8 cellular contexts compared by ENCODE assay signal in the genomic region with DNA sequence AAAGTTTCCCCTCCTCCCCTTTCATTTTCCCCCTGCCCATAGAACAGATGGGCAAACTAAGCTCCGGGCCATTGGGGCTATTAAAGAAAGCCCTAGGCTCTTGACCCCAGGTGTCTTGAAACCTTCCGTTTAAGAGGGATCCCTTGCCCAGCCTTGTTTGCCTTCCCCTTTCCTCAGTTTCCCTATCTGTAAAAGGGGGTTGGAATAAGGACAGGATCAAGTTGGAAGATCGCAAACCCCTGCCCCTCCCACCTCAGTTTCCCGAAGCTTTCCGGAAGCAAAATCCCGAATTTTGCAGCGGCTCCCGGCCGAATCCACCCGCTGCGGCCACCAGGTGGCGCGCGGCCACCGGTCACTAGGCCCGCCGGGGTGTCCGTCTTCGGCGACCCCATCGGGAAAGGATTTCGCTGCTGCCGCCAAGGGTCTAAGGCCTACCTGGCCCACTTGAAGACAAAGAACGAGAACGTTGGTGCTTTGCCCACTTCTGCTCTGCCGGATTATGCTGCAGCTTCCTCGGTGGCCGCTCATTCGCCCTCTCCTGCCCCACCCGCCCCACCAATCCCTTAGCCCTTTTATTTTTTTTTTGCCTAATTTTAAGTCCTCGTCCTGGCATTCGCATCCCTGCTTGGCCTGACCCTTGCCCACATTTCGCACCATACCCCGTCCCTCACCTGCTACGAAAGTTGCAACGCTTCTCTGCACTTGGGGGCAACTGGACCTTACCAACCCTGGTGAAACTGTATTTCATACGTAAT. TPM values are rescaled to one million over a fixed set of nuclear protein-coding genes. Genes with fewer than 3 reads are reported as not detected.
DNase-seq lines count a peak whose midpoint lies in the region; ATAC-seq, FAIRE-seq and TF ChIP-seq lines count a peak whose summit lies in the region.

No MANE protein-coding gene starts in this region.

- peaks cover 23% of the 10 kb centered on the region for H3K4me1 Mint-ChIP-seq in progenitor cell of endocrine pancreas (ENCODE audit: low read depth)

- POLR2A ChIA-PET in GM12878 (lab: Charles Lee), result interaction anchor here (0.5 to 4.5 kb wide), 8 partner anchors 79 to 470 kb away, joined by 3 to 41 read pairs (median 4); a partner anchor contains a TSS

- RAD21 ChIA-PET in GM12878 (lab: Charles Lee; ENCODE audit: unreplicated experiment), result interaction anchor here (0.6 to 6.7 kb wide), 16 partner anchors 8 to 596 kb away, joined by 3 to 180 read pairs (median 4); a partner anchor contains a TSS

- H3K27me3 Mint-ChIP-seq in progenitor cell of endocrine pancreas, result peaks cover 13% of the 10 kb centered on the region

- SMC1A ChIA-PET in GM12878 (lab: Charles Lee; ENCODE audit: uncharacterized antibody, unreplicated experiment), result interaction anchor here (0.9 to 9.9 kb wide), 12 partner anchors 8 to 590 kb away, joined by 3 to 233 read pairs (median 6); a partner anchor contains a TSS

- H3K9ac ChIP-seq in GM12878 (ENCODE audit: control insufficient read depth, insufficient read depth, low read length), result peak overlapping the region; percentile 32

- H3K27ac ChIP-seq in GM12878 (ENCODE audit: control insufficient read depth, insufficient read depth), result no peak overlapping the region
- H3K27ac ChIP-seq in hepatocyte, result peak overlapping the region; percentile 10

- no TSS peak for BruUV-seq in GM12878 (replicated peaks; lab: Mats Ljungman, UMichigan)

- peak overlapping the region; percentile 75 for H3K4me2 ChIP-seq in GM12878 (ENCODE audit: control insufficient read depth, insufficient read depth)
- peak overlapping the region; percentile 80 for H3K4me2 ChIP-seq in hepatocyte

- peak; percentile 66 for TF ChIP-seq RAD21 in GM12878 (IDR thresholded peaks at IDR 0.05; ENCODE audit: insufficient read depth, low read depth, low read length)

- H3K4me1 ChIP-seq in GM12878 (ENCODE audit: control insufficient read depth, insufficient read depth, low read length) (peaks cover 20% of the 10 kb centered on the region), hepatocyte (ENCODE audit: insufficient read depth) (no peaks in the 10 kb centered on the region)

- H3K27me3 ChIP-seq in GM12878 (replicated peaks in 1 of 2; ENCODE audit: control insufficient read depth in 2 of 2, insufficient read depth in 2 of 2, low read length in 1 of 2), result peaks cover 3 to 6% of the 10 kb centered on the region in 2 experiments; a peak in 3 of 4 replicates
- peaks cover 8% of the 10 kb centered on the region for H3K27me3 ChIP-seq in hepatocyte

- intact Hi-C loops in GM12878 (cut with micrococcal nuclease; ENCODE audit: unreplicated experiment), result loop anchor here (1.0 kb wide), 1 partner anchor 122 kb away; no protein-coding TSS in a partner anchor

- H3K9me3 Mint-ChIP-seq in progenitor cell of endocrine pancreas (ENCODE audit: low read depth), result no peaks in the 10 kb centered on the region

- 19% methylated on average over 37 of the region's 37 CpGs for WGBS in GM12878 (ENCODE audit: insufficient coverage, insufficient replicate concordance, low lambda C conversion rate, missing lambda C conversion rate)
- 27% methylated on average over 37 of the region's 37 CpGs for WGBS in hepatocyte (ENCODE audit: low lambda C conversion rate, missing lambda C conversion rate)

- H3K36me3 ChIP-seq in GM12878 (ENCODE audit: control insufficient read depth in 2 of 2, insufficient read depth in 2 of 2, low read length in 1 of 2) (no peaks in the 10 kb centered on the region), hepatocyte (replicated peaks; ENCODE audit: insufficient read depth, low read depth) (no peaks in the 10 kb centered on the region)

- peak; percentile 86 to 95 (median 88) for TF ChIP-seq CTCF in GM12878 (IDR thresholded peaks at IDR 0.05 in 2 of 3, conservative IDR thresholded peaks at IDR 0.05 in 1 of 3; ENCODE audit: control insufficient read depth in 2 of 3, extremely low read depth in 1 of 3, insufficient read depth in 1 of 3, low read depth in 3 of 3, low read length in 3 of 3)
- peak; percentile 99 for TF ChIP-seq CTCF in hepatocyte (IDR thresholded peaks at IDR 0.05; ENCODE audit: poor library complexity)
- TF ChIP-seq CTCF in progenitor cell of endocrine pancreas (IDR thresholded peaks at IDR 0.05; ENCODE audit: unreplicated experiment), result peak; percentile 97

- peaks cover 32% of the 10 kb centered on the region for H3K79me2 ChIP-seq in GM12878 (ENCODE audit: control insufficient read depth, insufficient read depth, low read length)
- H3K79me2 ChIP-seq in hepatocyte, result peaks cover 18% of the 10 kb centered on the region

- H3K4me3 ChIP-seq in GM12878, result peak overlapping the region; percentile 77
- peak overlapping the region; percentile 45 for H3K4me3 ChIP-seq in hepatocyte

- H4K20me1 ChIP-seq in GM12878 (ENCODE audit: control insufficient read depth, insufficient read depth) (no peaks in the 10 kb centered on the region), hepatocyte (ENCODE audit: insufficient read depth, poor library complexity, severe bottlenecking) (peaks cover 8% of the 10 kb centered on the region)

- in situ Hi-C loops in GM12878 (cut with MboI), result loop anchor here (5.0 kb wide), 3 partner anchors 80 to 600 kb away; a partner anchor contains a TSS

- no peak for TF ChIP-seq POLR2A in GM12878 (IDR thresholded peaks at IDR 0.05; ENCODE audit: low read depth, low read length)

- ATAC-seq in GM12878 (no peak), HG03139 (IDR thresholded peaks at IDR 0.05; ENCODE audit: unreplicated experiment) (no peak), GM21619 (IDR thresholded peaks at IDR 0.05; ENCODE audit: unreplicated experiment) (no peak)

- CTCF ChIA-PET in GM12878 (lab: Yijun Ruan, JAX), result interaction anchor here (0.6 to 16.1 kb wide), 37 partner anchors 9 to 1897 kb away, joined by 3 to 575 read pairs (median 4); a partner anchor contains a TSS

- H3K36me3 Mint-ChIP-seq in progenitor cell of endocrine pancreas (ENCODE audit: insufficient read depth), result no peaks in the 10 kb centered on the region

- DNase-seq in COLO829 (ENCODE audit: low spot score) (peak; percentile 85), HS-5 (ENCODE audit: low read depth) (peak; percentile 38), RPMI7951 (ENCODE audit: low read depth) (peak; percentile 68), GM12878 (ENCODE audit: low read depth, low spot score) (no peak), hepatocyte (ENCODE audit: low spot score) (peak; percentile 86), progenitor cell of endocrine pancreas (ENCODE audit: low spot score, unreplicated experiment) (peak; percentile 83)

- peak overlapping the region; percentile 89 for H3K4me3 Mint-ChIP-seq in progenitor cell of endocrine pancreas (ENCODE audit: low read depth)

- H2AFZ ChIP-seq in GM12878 (ENCODE audit: control insufficient read depth, low read depth, low read length) (peak overlapping the region; percentile 100), hepatocyte (peak overlapping the region; percentile 13)

- TF ChIP-seq EP300 in GM12878 (IDR thresholded peaks at IDR 0.05; ENCODE audit: borderline replicate concordance in 1 of 2, control insufficient read depth in 1 of 2, low read depth in 2 of 2, low read length in 2 of 2), result no peak

- H3K27ac Mint-ChIP-seq in progenitor cell of endocrine pancreas, result peak overlapping the region; percentile 100

- H3K9me3 ChIP-seq in GM12878 (replicated peaks; ENCODE audit: control insufficient read depth, insufficient read depth, low read length), result no peaks in the 10 kb centered on the region
- H3K9me3 ChIP-seq in hepatocyte (ENCODE audit: low read depth), result no peaks in the 10 kb centered on the region

- no peaks in the 10 kb centered on the region for H3K9me2 ChIP-seq in hepatocyte (replicated peaks; ENCODE audit: insufficient read depth)

- FAIRE-seq in GM12878 (lab: Jason Lieb, UNC), result no peak

RNA-seq across cellular contexts. Expression of a gene that starts 0.9 kb away (rescaled TPM):
- total RNA-seq in RPMI7951 (2014; rRNA removed; shearing (Covaris generic)), result 0.29 and 1.4 TPM in 2 replicates
- 25.7 and 29.8 TPM in 2 replicates for total RNA-seq in GM12878 (2013; cell fraction: nucleolus; rRNA removed)
- total RNA-seq in GM12878 (2014; rRNA removed), result 5.9 and 6.1 TPM in 2 replicates
- total RNA-seq in GM12878 (2014; rRNA removed; fragmentation: Illumina TruSeq; extraction: Trizol), result 5.0 and 5.4 TPM in 2 replicates
- 8.7 and 9.2 TPM in 2 replicates for total RNA-seq in GM12878 (2021)
- polyA plus RNA-seq in GM12878 (2011; ENCODE audit: low read depth), result 2.9 TPM
- polyA plus RNA-seq in GM12878 (2011; rRNA removed), result 5.8 and 8.0 TPM in 2 replicates
- 6.2 and 6.4 TPM in 2 replicates for polyA plus RNA-seq in GM12878 (2011; cell fraction: cytosol; rRNA removed)
- polyA plus RNA-seq in GM12878 (2011; cell fraction: nucleus; rRNA removed), result 7.7 and 8.9 TPM in 2 replicates
- 2.9 and 3.3 TPM in 2 replicates for polyA plus RNA-seq in GM12878 (2012)
- polyA plus RNA-seq in GM12878 (2014; fragmentation: Illumina TruSeq; extraction: Trizol), result 5.1 and 5.7 TPM in 2 replicates
- polyA plus RNA-seq in GM12878 (2014; fragmentation: Nextera tagmentation; extraction: Ambion mirVana), result 1 to 10 TPM; 1.2 to 2.5 TPM
- 3.9 and 4.1 TPM in 2 replicates for polyA plus RNA-seq in GM12878 (2014; rRNA removed)
- polyA plus RNA-seq in GM12878 (2016; fragmentation: Nextera tagmentation; extraction: Ambion mirVana), result 1 to 10 TPM; 2.6 to 2.9 TPM
- 18.5 and 20.6 TPM in 2 replicates for polyA minus RNA-seq in GM12878 (2011; rRNA and poly(A)+ RNA removed)
- 5.3 and 5.6 TPM in 2 replicates for polyA minus RNA-seq in GM12878 (2011; cell fraction: cytosol; rRNA and poly(A)+ RNA removed)
- polyA minus RNA-seq in GM12878 (2011; cell fraction: nucleus; rRNA and poly(A)+ RNA removed), result 5.2 and 10.0 TPM in 2 replicates
- total RNA-seq in hepatocyte, result 4.0 and 4.5 TPM in 2 replicates
- polyA plus RNA-seq in hepatocyte, result 1.2 and 3.0 TPM in 2 replicates
- 71.6 and 86.4 TPM in 2 replicates for total RNA-seq in progenitor cell of endocrine pancreas

RNA-seq across cellular contexts. Expression of a gene that starts 4.9 kb away (rescaled TPM):
- 31.2 and 43.6 TPM in 2 replicates for total RNA-seq in RPMI7951 (2014; rRNA removed; shearing (Covaris generic))
- total RNA-seq in GM12878 (2013; cell fraction: nucleolus; rRNA removed), result 0.34 and 0.56 TPM in 2 replicates
- total RNA-seq in GM12878 (2014; rRNA removed), result 0.05 and 0.06 TPM in 2 replicates
- 0.09 and 0.14 TPM in 2 replicates for total RNA-seq in GM12878 (2014; rRNA removed; fragmentation: Illumina TruSeq; extraction: Trizol)
- 0.10 and 0.27 TPM in 2 replicates for total RNA-seq in GM12878 (2021)
- polyA plus RNA-seq in GM12878 (2011; ENCODE audit: low read depth), result 0.05 TPM
- polyA plus RNA-seq in GM12878 (2011; rRNA removed), result not detected in 2 replicates
- 0.01 and 0.03 TPM in 2 replicates for polyA plus RNA-seq in GM12878 (2011; cell fraction: cytosol; rRNA removed)
- 0.03 and 0.04 TPM in 2 replicates for polyA plus RNA-seq in GM12878 (2011; cell fraction: nucleus; rRNA removed)
- polyA plus RNA-seq in GM12878 (2012), result 0.12 and 0.22 TPM in 2 replicates
- polyA plus RNA-seq in GM12878 (2014; fragmentation: Illumina TruSeq; extraction: Trizol), result 0.06 and 0.10 TPM in 2 replicates
- polyA plus RNA-seq in GM12878 (2014; fragmentation: Nextera tagmentation; extraction: Ambion mirVana), result under 1 TPM in 1 of 2 experiments, not detected in 1; 0.02 TPM
- 0.13 and 0.16 TPM in 2 replicates for polyA plus RNA-seq in GM12878 (2014; rRNA removed)
- not detected for polyA plus RNA-seq in GM12878 (2016; fragmentation: Nextera tagmentation; extraction: Ambion mirVana)
- not detected in 2 replicates for polyA minus RNA-seq in GM12878 (2011; rRNA and poly(A)+ RNA removed)
- polyA minus RNA-seq in GM12878 (2011; cell fraction: cytosol; rRNA and poly(A)+ RNA removed), result not detected in 2 replicates
- not detected in 2 replicates for polyA minus RNA-seq in GM12878 (2011; cell fraction: nucleus; rRNA and poly(A)+ RNA removed)
- 2.6 and 3.4 TPM in 2 replicates for total RNA-seq in hepatocyte
- polyA plus RNA-seq in hepatocyte, result 1.2 and 2.2 TPM in 2 replicates
- total RNA-seq in progenitor cell of endocrine pancreas, result 2.2 and 2.5 TPM in 2 replicates
